ENCODE assay signal across 13 cellular contexts in the genomic region with DNA sequence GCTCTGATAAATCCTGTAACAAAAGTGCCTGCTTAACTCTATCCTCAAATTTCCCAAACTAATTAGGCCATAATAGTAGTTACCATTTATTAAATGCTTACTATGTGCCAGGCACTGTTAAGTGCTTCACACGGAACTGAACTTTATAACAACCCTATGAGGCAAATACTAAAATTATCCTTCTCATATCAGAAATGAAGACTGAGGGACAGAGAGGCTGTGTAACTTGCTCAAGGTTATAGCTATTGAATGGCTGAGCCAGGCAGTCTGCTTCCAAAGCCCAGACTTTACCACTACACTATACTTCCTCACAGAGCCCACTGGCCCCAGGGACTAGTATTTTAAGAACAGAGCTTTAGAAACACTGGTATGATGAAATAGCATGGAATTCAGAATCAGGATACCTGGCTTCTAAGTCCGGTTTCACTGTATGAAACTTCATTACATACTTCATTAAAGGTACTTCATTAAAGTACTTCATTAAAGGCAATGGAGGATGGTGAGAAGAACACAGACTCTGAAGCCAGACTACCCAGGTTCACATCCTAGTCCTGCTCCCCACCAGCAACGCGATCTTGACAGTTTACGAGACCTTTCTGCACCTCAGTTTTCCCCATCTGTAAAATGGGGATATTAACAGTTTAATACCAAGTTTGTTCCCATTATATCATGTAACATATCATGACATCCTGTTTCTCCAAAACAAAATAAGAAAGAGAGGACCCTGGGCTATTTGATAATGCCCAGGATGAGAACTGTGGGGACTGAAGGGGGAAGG. TPM values are rescaled to one million over a fixed set of nuclear protein-coding genes. Genes with fewer than 3 reads are reported as not detected.
DNase-seq lines count a peak whose midpoint lies in the region; ATAC-seq and TF ChIP-seq lines count a peak whose summit lies in the region.
"Had no signal": no experiment of that assay in that cellular context is flagged by ENCODE, and none has a peak within 500 bp of the region (broad histone marks: within the 10 kb centered on the region; RNA-seq: fewer than 3 reads in every experiment).

No MANE protein-coding gene starts in this region.

- TF ChIP-seq EP300 in gastroesophageal sphincter (IDR thresholded peaks at IDR 0.05): no peak

- TF ChIP-seq POLR2A in gastroesophageal sphincter (IDR thresholded peaks at IDR 0.05): no peak

- H3K27ac ChIP-seq in gastroesophageal sphincter (peak overlapping the region in 3 of 4 donors; percentile 60 to 70 (median 61)), skeletal muscle tissue (ENCODE audit: low read depth, low read length) (peak overlapping the region; percentile 50), upper lobe of right lung (no peak overlapping the region)

- peak overlapping the region; percentile 95 for H3K27ac Mint-ChIP-seq in T-helper 2 cell treated with Interferon-gamma antibody and Interleukin-4, amounts not matched to agents 5 μg/mL and 100 μg/mL, for 36 hours
- H3K27ac Mint-ChIP-seq in T-cell: peak overlapping the region; percentile 94 to 95

- H3K36me3 ChIP-seq in gastroesophageal sphincter (peaks cover 0 to under 1% of the 10 kb centered on the region in 2 donors), skeletal muscle tissue (ENCODE audit: control insufficient read depth in 3 of 3, insufficient read depth in 3 of 3, low read length in 3 of 3) (peaks cover 0 to 4% (median 0%) of the 10 kb centered on the region in 3 donors), upper lobe of right lung (peaks cover 5% of the 10 kb centered on the region)

- H3K4me3 Mint-ChIP-seq in T-helper 2 cell treated with Interferon-gamma antibody and Interleukin-4, amounts not matched to agents 5 μg/mL and 100 μg/mL, for 36 hours: peak overlapping the region; percentile 80
- H3K4me3 Mint-ChIP-seq in T-cell: peak overlapping the region in 1 of 3 donors; percentile 75

- intact Hi-C loops in upper lobe of right lung (cut with DNase I): no loop called here

- H3K9ac ChIP-seq in skeletal muscle tissue (ENCODE audit: low read depth in 1 of 3, low read length in 3 of 3): peak overlapping the region in 1 of 3 donors; percentile 23

- CTCF ChIA-PET in T-cell (lab: Charles Lee): interaction anchor here (0.5 to 2.0 kb wide), 6 partner anchors 18 to 403 kb away, joined by 3 to 7 read pairs (median 4); no protein-coding TSS in a partner anchor

- peaks cover 0 to 100% (median 41%) of the 10 kb centered on the region in 3 donors for H3K4me1 ChIP-seq in gastroesophageal sphincter
- H3K4me1 ChIP-seq in skeletal muscle tissue (ENCODE audit: control insufficient read depth in 3 of 3, insufficient read depth in 3 of 3, low read length in 3 of 3): peaks cover 65 to 73% (median 68%) of the 10 kb centered on the region in 3 donors
- peaks cover 64% of the 10 kb centered on the region for H3K4me1 ChIP-seq in upper lobe of right lung

- TF ChIP-seq CTCF in gastroesophageal sphincter (IDR thresholded peaks at IDR 0.05) (no peak), upper lobe of right lung (IDR thresholded peaks at IDR 0.05) (no peak)

- peaks cover 10% of the 10 kb centered on the region for H3K36me3 Mint-ChIP-seq in T-helper 2 cell treated with Interferon-gamma antibody and Interleukin-4, amounts not matched to agents 5 μg/mL and 100 μg/mL, for 36 hours (ENCODE audit: low read depth)
- H3K36me3 Mint-ChIP-seq in T-cell: peaks cover 18% of the 10 kb centered on the region

- H3K9me3 Mint-ChIP-seq in T-helper 2 cell treated with Interferon-gamma antibody and Interleukin-4, amounts not matched to agents 5 μg/mL and 100 μg/mL, for 36 hours: no peaks in the 10 kb centered on the region
- no peaks in the 10 kb centered on the region for H3K9me3 Mint-ChIP-seq in T-cell

- POLR2A ChIA-PET in T-cell (lab: Charles Lee): no interaction called here

- ATAC-seq in T-cell (replicated peaks in 1 of 4) (no peak), gastroesophageal sphincter (peak; percentile 19), GM21528 (IDR thresholded peaks at IDR 0.05; ENCODE audit: low FRiP score, unreplicated experiment) (no peak), upper lobe of right lung (no peak)

- no peaks in the 10 kb centered on the region for H3K9me3 ChIP-seq in gastroesophageal sphincter
- H3K9me3 ChIP-seq in skeletal muscle tissue (ENCODE audit: control insufficient read depth in 3 of 3, low read length in 3 of 3): no peaks in the 10 kb centered on the region
- no peaks in the 10 kb centered on the region for H3K9me3 ChIP-seq in upper lobe of right lung
- H3K9me3 ChIP-seq: testis had no signal

- H3K4me3 ChIP-seq in gastroesophageal sphincter: no peak overlapping the region
- H3K4me3 ChIP-seq in skeletal muscle tissue (ENCODE audit: low read length in 3 of 3): no peak overlapping the region
- no peak overlapping the region for H3K4me3 ChIP-seq in upper lobe of right lung
- H3K4me3 ChIP-seq: testis had no signal

- H3K27me3 ChIP-seq in gastroesophageal sphincter: no peaks in the 10 kb centered on the region
- H3K27me3 ChIP-seq in skeletal muscle tissue (ENCODE audit: control insufficient read depth in 3 of 3, insufficient read depth in 3 of 3, low read length in 3 of 3): no peaks in the 10 kb centered on the region
- no peaks in the 10 kb centered on the region for H3K27me3 ChIP-seq in upper lobe of right lung
- H3K27me3 ChIP-seq: testis had no signal

- H3K27me3 Mint-ChIP-seq in T-helper 2 cell treated with Interferon-gamma antibody and Interleukin-4, amounts not matched to agents 5 μg/mL and 100 μg/mL, for 36 hours (ENCODE audit: low read depth): no peaks in the 10 kb centered on the region
- no peaks in the 10 kb centered on the region for H3K27me3 Mint-ChIP-seq in T-cell

- 73 to 77% methylated on average over 5 of the region's 5 CpGs for WGBS in gastroesophageal sphincter (ENCODE audit: low coverage in 1 of 2), 2 donors

- H3K4me1 Mint-ChIP-seq in T-helper 2 cell treated with Interferon-gamma antibody and Interleukin-4, amounts not matched to agents 5 μg/mL and 100 μg/mL, for 36 hours (ENCODE audit: low read depth): peaks cover 60% of the 10 kb centered on the region
- H3K4me1 Mint-ChIP-seq in T-cell: peaks cover 89 to 93% (median 91%) of the 10 kb centered on the region in 3 donors

- no peak for DNase-seq in T-helper 2 cell treated with Interferon-gamma antibody and Interleukin-4, amounts not matched to agents 5 μg/mL and 100 μg/mL, for 36 hours (ENCODE audit: low spot score)
- DNase-seq in T-helper 2 cell (no peak), T-cell (no peak), GM19238 (ENCODE audit: insufficient read length, low spot score) (no peak), upper lobe of right lung (no peak)
- DNase-seq: HCEC 1CT had no signal

RNA-seq across cellular contexts. Expression of gene ANXA11, which starts 19.6 kb away (rescaled TPM):
- total RNA-seq in T-cell: 100 to 1,000 TPM; 196 to 222 (median 208) TPM
- total RNA-seq in gastroesophageal sphincter: 100 to 1,000 TPM; 117 to 225 (median 162) TPM
- total RNA-seq in skeletal muscle tissue: 29.7 TPM
- 287 TPM for total RNA-seq in upper lobe of right lung

RNA-seq across cellular contexts. Expression of gene PLAC9, which starts 53.2 kb away (rescaled TPM):
- total RNA-seq in T-cell (not detected), gastroesophageal sphincter (10 to 100 TPM; 21.0 to 34.9 (median 28.9) TPM), skeletal muscle tissue (36.5 TPM), upper lobe of right lung (24.1 TPM)
- total RNA-seq: mononuclear cell, renal cortical epithelial cell, SK-MEL-5 had no signal

Comparison
In these comparisons a context has a peak if more than half of its experiments do, and no peak if none do; other contexts are left out.
1. RNA of gene PLAC9, which starts 53.2 kb away (total RNA-seq): 36.5 TPM in skeletal muscle tissue (single experiment), 21.0 to 34.9 TPM in gastroesophageal sphincter and 24.1 TPM in upper lobe of right lung (single experiment); not detected in T-cell; every median in the first group is over 10 times any median in the second.